ENCODE assay signal across 13 cellular contexts in the genomic region with DNA sequence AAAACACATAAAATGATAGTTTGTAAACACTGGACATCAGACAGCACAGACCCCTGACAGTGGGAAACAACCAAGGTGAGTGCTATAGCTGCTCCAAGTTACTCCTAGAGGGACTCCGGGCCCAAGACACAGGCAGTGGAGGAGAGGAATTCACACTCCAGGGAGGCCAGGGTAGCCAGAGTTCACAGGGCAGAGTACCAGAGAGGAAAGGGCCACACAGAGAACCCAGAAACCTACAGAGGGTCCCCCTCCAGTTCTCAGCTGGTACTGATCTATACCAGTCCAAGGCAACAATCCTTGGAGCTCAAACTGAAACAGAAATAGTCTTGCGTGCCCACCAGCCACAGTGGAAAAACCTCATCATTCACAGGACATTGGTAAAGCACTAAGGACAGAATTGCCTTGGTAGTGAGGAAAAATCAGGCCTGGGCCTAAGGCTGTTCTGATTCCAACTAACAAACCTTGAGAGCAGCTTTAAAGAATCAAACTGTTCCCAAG. TPM values are rescaled to one million over a fixed set of nuclear protein-coding genes. Genes with fewer than 3 reads are reported as not detected.
DNase-seq lines count a peak whose midpoint lies in the region; ATAC-seq, FAIRE-seq and TF ChIP-seq lines count a peak whose summit lies in the region.
"Had no signal": no experiment of that assay in that cellular context is flagged by ENCODE, and none has a peak within 500 bp of the region (broad histone marks: within the 10 kb centered on the region; RNA-seq: fewer than 3 reads in every experiment).

No MANE protein-coding gene starts in this region.

- FAIRE-seq in pancreas (lab: Jason Lieb, UNC): no peak

- DNase-seq in fibroblast of villous mesenchyme (ENCODE audit: low read depth) (peak; percentile 36), pancreas (no peak), SIG-M5 treated with dmso at 0.1 percent for 504 hours (lab: John Stamatoyannopoulos, UW; ENCODE audit: unreplicated experiment) (no peak), NCI-H1436 (lab: John Stamatoyannopoulos, UW) (no peak), NCI-H526 (lab: John Stamatoyannopoulos, UW) (no peak)
- DNase-seq: NCI-H510A treated with DMSO at 0.1 percent for 48 hours had no signal

- no peaks in the 10 kb centered on the region for H3K9me3 ChIP-seq in pancreas

- peak overlapping the region; percentile 44; the same call in 1 of the 2 replicates for H3K4me3 ChIP-seq in ACC112 (ENCODE audit: low read depth, low read length)
- peak overlapping the region; percentile 18 for H3K4me3 ChIP-seq in WI38 (ENCODE audit: low read depth, low read length)
- H3K4me3 ChIP-seq in fibroblast of villous mesenchyme (ENCODE audit: low read depth, low read length): no peak overlapping the region
- H3K4me3 ChIP-seq in pancreas: no peak overlapping the region

- peak overlapping the region; percentile 85 for H3K27ac ChIP-seq in ACC112 (ENCODE audit: low read depth, low read length)
- H3K27ac ChIP-seq in pancreas: peak overlapping the region in 3 of 4 donors; percentile 18 to 80 (median 46)
- H3K27ac ChIP-seq: KMS-11 had no signal

- peak in 1 of 4 donors; percentile 6 for ATAC-seq in pancreas
- no peak for ATAC-seq in GM18498 (IDR thresholded peaks at IDR 0.05; ENCODE audit: unreplicated experiment)

- TF ChIP-seq CTCF in WI38 (IDR thresholded peaks at IDR 0.05; ENCODE audit: low read depth, low read length) (no peak), fibroblast of villous mesenchyme (IDR thresholded peaks at IDR 0.05; ENCODE audit: insufficient read depth, low read depth, low read length) (no peak), pancreas (IDR thresholded peaks at IDR 0.05) (no peak)

- peaks cover 73% of the 10 kb centered on the region for H3K79me2 ChIP-seq in ACC112 (ENCODE audit: control insufficient read depth, insufficient read depth, low read length, unreplicated experiment)

- 77 to 83% methylated on average over 2 of the region's 2 CpGs for WGBS in pancreas, 2 donors

- H3K36me3 ChIP-seq in ACC112 (ENCODE audit: insufficient read depth, low read length): peaks cover 19% of the 10 kb centered on the region
- no peaks in the 10 kb centered on the region for H3K36me3 ChIP-seq in pancreas

- H2AFZ ChIP-seq in ACC112 (ENCODE audit: low read length, unreplicated experiment): no peak overlapping the region

- intact Hi-C loops in pancreas (cut with DNase I): no loop called here

- H3K4me1 ChIP-seq in ACC112 (ENCODE audit: control insufficient read depth, insufficient read depth, low read length, unreplicated experiment) (peaks cover 36% of the 10 kb centered on the region), pancreas (peaks cover 8 to 71% (median 48%) of the 10 kb centered on the region in 3 donors)

- H3K27me3 ChIP-seq in ACC112 (ENCODE audit: insufficient read depth, low read length): no peaks in the 10 kb centered on the region
- no peaks in the 10 kb centered on the region for H3K27me3 ChIP-seq in pancreas

RNA-seq across cellular contexts. Expression of gene VPS37C, which starts 7.6 kb away (rescaled TPM):
- 15.1 and 15.5 TPM in 2 replicates for total RNA-seq in fibroblast of villous mesenchyme
- 10 to 100 TPM; 12.1 to 25.7 (median 17.5) TPM for total RNA-seq in pancreas
- polyA plus RNA-seq in pancreas: 10 to 100 TPM; 15.0 to 16.3 TPM

RNA-seq across cellular contexts. Expression of gene PGA3, which starts 49.7 kb away (rescaled TPM):
- total RNA-seq in fibroblast of villous mesenchyme: 0.64 TPM in 1 of 2 replicates, not detected in the other
- under 1 TPM in 2 of 6 donors, not detected in 4; 0.08 to 0.13 TPM for total RNA-seq in pancreas
- 1 to 10 TPM in 1 of 2 donors, under 1 TPM in 1; 0.34 to 7.4 TPM for polyA plus RNA-seq in pancreas
- total RNA-seq: A673; activated T-helper 1 cell treated with anti-CD3 and anti-CD28 coated beads, Interleukin-12 subunit alpha, Interleukin-12 subunit beta, Interleukin-2, Interleukin-4 antibody, amounts not matched to agents 30 ng/mL and 10 ng/mL and 1 ng/mL, durations not matched to agents 14 hours and 24 hours and 36 hours; ureter had no signal

RNA-seq across cellular contexts. Expression of gene CD5, which starts 51.4 kb away (rescaled TPM):
- not detected in 2 replicates for total RNA-seq in fibroblast of villous mesenchyme
- total RNA-seq in pancreas: 1 to 10 TPM in 1 of 6 donors, under 1 TPM in 5; 0.08 to 1.1 (median 0.30) TPM
- under 1 TPM; 0.23 to 0.31 TPM for polyA plus RNA-seq in pancreas
- total RNA-seq: A673 had no signal

Comparison
In these comparisons a context has a peak if more than half of its experiments do, and no peak if none do; other contexts are left out.
1. H3K4me3 ChIP-seq: peak in ACC112 (single experiment) and WI38 (single experiment); none in fibroblast of villous mesenchyme (single experiment) and pancreas (0 of 4).